ENCODE assay signal across 8 cellular contexts in the genomic region with DNA sequence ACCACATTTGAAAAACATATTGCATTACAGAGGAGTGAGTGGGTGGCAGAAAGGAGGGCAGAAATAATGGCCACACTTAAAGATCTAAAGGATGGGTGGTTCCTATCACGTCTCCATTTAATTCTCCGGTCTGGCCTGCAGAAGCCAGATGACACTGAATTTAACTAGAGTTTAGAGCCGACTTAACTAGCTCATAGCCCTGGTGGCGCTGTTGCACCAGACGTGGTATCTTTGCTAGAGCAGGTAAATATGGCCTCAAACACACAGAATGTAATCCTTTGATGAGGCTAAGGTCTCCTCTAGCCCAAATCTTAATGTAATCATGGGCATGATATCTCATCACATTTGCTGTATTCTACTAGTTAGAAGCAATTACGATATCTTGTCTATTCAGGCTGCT. TPM values are rescaled to one million over a fixed set of nuclear protein-coding genes. Genes with fewer than 3 reads are reported as not detected.
DNase-seq lines count a peak whose midpoint lies in the region; ATAC-seq lines count a peak whose summit lies in the region.

No MANE protein-coding gene starts in this region.

- no peaks in the 10 kb centered on the region for H3K36me3 Mint-ChIP-seq in T-cell

- peak in 3 of 4 experiments; percentile 51 to 64 (median 56) for ATAC-seq in T-cell (replicated peaks in 1 of 4)
- no peak for ATAC-seq in HG03378 (IDR thresholded peaks at IDR 0.05; ENCODE audit: unreplicated experiment)
- no peak for ATAC-seq in HG02981 (IDR thresholded peaks at IDR 0.05; ENCODE audit: unreplicated experiment)

- H3K27ac Mint-ChIP-seq in T-cell = no peak overlapping the region

- H3K4me3 Mint-ChIP-seq in T-cell = no peak overlapping the region

- CTCF ChIA-PET in T-cell (lab: Charles Lee) = interaction anchor here in 1 of 2 donors (0.6 kb wide), 1 partner anchor 166 kb away, joined by 4 read pairs; no protein-coding TSS in a partner anchor

- H3K27me3 Mint-ChIP-seq in T-cell = peaks cover 3 to 10% of the 10 kb centered on the region in 2 donors

- H3K4me1 Mint-ChIP-seq in T-cell = no peaks in the 10 kb centered on the region

- DNase-seq in SIG-M5 treated with dmso at 0.1 percent for 504 hours (lab: John Stamatoyannopoulos, UW; ENCODE audit: unreplicated experiment) (peak; percentile 69), SIG-M5 (lab: John Stamatoyannopoulos, UW) (no peak), NCI-H1092 treated with DMSO at 0.1 percent for 48 hours (lab: John Stamatoyannopoulos, UW) (peak; percentile 63), T-cell (peak in 29 of 34 experiments; percentile 16 to 61 (median 40)), non-pigmented ciliary epithelial cell (ENCODE audit: low read depth) (peak; percentile 26)
- peak; percentile 8 for DNase-seq in effector CD8-positive, alpha-beta T cell (lab: John Stamatoyannopoulos, UW)

- H3K9me3 Mint-ChIP-seq in T-cell = no peaks in the 10 kb centered on the region

- POLR2A ChIA-PET in T-cell (lab: Charles Lee) = no interaction called here

RNA-seq across cellular contexts. Expression of a gene that starts 51.5 kb away (rescaled TPM):
- under 1 TPM in 1 of 5 donors, not detected in 4; 0.35 TPM for total RNA-seq in T-cell

Comparison
In these comparisons a context has a peak if more than half of its experiments do, and no peak if none do; other contexts are left out.
1. ATAC-seq: peak in T-cell (3 of 4); none in HG03378 (single experiment) and HG02981 (single experiment).